16 cellular contexts compared by ENCODE assay signal in genomic region chr18:47992266-47992665, GRCh38.
DNase-seq lines count a peak whose midpoint lies in the region; ATAC-seq and TF ChIP-seq lines count a peak whose summit lies in the region.
"Had no signal": no experiment of that assay in that cellular context is flagged by ENCODE, and none has a peak within 500 bp of the region (broad histone marks: within the 10 kb centered on the region; RNA-seq: fewer than 3 reads in every experiment).

No MANE protein-coding gene starts in this region.

- H3K36me3 ChIP-seq in Karpas-422 (ENCODE audit: insufficient read depth, low read length), result no peaks in the 10 kb centered on the region
- no peaks in the 10 kb centered on the region for H3K36me3 ChIP-seq in neuronal stem cell (replicated peaks in 1 of 2; ENCODE audit: control insufficient read depth in 2 of 2, insufficient read depth in 2 of 2, low read length in 2 of 2)

- no CpG with 5 or more reads among the region's 4 CpGs for WGBS in neuronal stem cell (ENCODE audit: extremely low coverage in 2 of 2, insufficient read length in 2 of 2, insufficient replicate concordance in 1 of 2), 2 donors

- H3K9me3 ChIP-seq in Karpas-422 (ENCODE audit: low read length), result no peaks in the 10 kb centered on the region; the same call in 1 of the 2 replicates
- peaks cover 2 to 5% of the 10 kb centered on the region in 2 donors for H3K9me3 ChIP-seq in neuronal stem cell (replicated peaks in 1 of 2; ENCODE audit: control insufficient read depth in 2 of 2, insufficient read depth in 1 of 2, low read depth in 1 of 2, low read length in 2 of 2)
- H3K9me3 ChIP-seq: Caco-2 had no signal

- peak overlapping the region; percentile 67 for H3K4me2 ChIP-seq in Karpas-422 (ENCODE audit: low read depth, low read length, poor library complexity, severe bottlenecking)
- H3K4me2 ChIP-seq in neuronal stem cell (ENCODE audit: insufficient read depth, low read length, poor library complexity, severe bottlenecking), result no peak overlapping the region
- H3K4me2 ChIP-seq: A549 had no signal

- H3K4me1 ChIP-seq in Karpas-422 (ENCODE audit: low read length), result peaks cover 98% of the 10 kb centered on the region
- peaks cover 6 to 24% of the 10 kb centered on the region in 2 donors for H3K4me1 ChIP-seq in neuronal stem cell (ENCODE audit: control insufficient read depth in 2 of 2, insufficient read depth in 1 of 2, low read depth in 1 of 2, low read length in 2 of 2)
- H3K4me1 ChIP-seq: Caco-2 had no signal

- no peak overlapping the region for H2AFZ ChIP-seq in Karpas-422 (ENCODE audit: low read length)
- H2AFZ ChIP-seq in neuronal stem cell (ENCODE audit: low read length), result no peak overlapping the region

- no peak overlapping the region for H2BK15ac ChIP-seq in neuronal stem cell (ENCODE audit: low read length)

- no peaks in the 10 kb centered on the region for H3K79me2 ChIP-seq in Karpas-422 (ENCODE audit: low read length)

- H3K9ac ChIP-seq in Karpas-422 (ENCODE audit: low read length) (peak overlapping the region; percentile 83), neuronal stem cell (ENCODE audit: low read depth, low read length, poor library complexity) (no peak overlapping the region)

- H4K20me1 ChIP-seq in Karpas-422 (ENCODE audit: insufficient read depth, low read depth, low read length), result no peaks in the 10 kb centered on the region

- no peak for TF ChIP-seq CTCF in GM10248 (IDR thresholded peaks at IDR 0.05; ENCODE audit: control extremely low read depth, extremely low read depth, low read depth, missing control alignments)

- H3K14ac ChIP-seq in neuronal stem cell (ENCODE audit: low read length), result no peak overlapping the region

- ATAC-seq in HG02884 (IDR thresholded peaks at IDR 0.05; ENCODE audit: unreplicated experiment), result no peak
- ATAC-seq: A549; CD8-positive, alpha-beta T cell had no signal

- H3K23ac ChIP-seq in neuronal stem cell (ENCODE audit: low read depth, low read length, poor library complexity), result no peak overlapping the region

- DNase-seq in activated CD8-positive, alpha-beta memory T cell treated with anti-CD3 and anti-CD28 coated beads for 24 hours, result peak; percentile 9
- DNase-seq in activated CD8-positive, alpha-beta memory T cell treated with anti-CD3 and anti-CD28 coated beads, Interleukin-2, amount 50 U/mL, for 48 hours, result no peak
- DNase-seq in Karpas-422, result no peak
- DNase-seq in neuronal stem cell (ENCODE audit: low spot score), result no peak
- no peak for DNase-seq in GM10248 (ENCODE audit: extremely low spot score)
- DNase-seq: AML-193; Caco-2; Calu3; CD4-positive, alpha-beta T cell; CD8-positive, alpha-beta T cell; DMS79 treated with DMSO at 0.1 percent for 48 hours; GDM1 had no signal

- CTCF ChIA-PET in GM10248 (lab: Yijun Ruan, JAX), result no interaction called here

- H2BK120ac ChIP-seq in neuronal stem cell (ENCODE audit: low read depth, low read length), result no peak overlapping the region

- H3K4me3 ChIP-seq in Karpas-422 (ENCODE audit: low read length) (no peak overlapping the region), neuronal stem cell (ENCODE audit: low read length in 2 of 2) (no peak overlapping the region)
- H3K4me3 ChIP-seq: A549 had no signal

- no peaks in the 10 kb centered on the region for H3K79me1 ChIP-seq in neuronal stem cell (ENCODE audit: low read depth, low read length)

- no peak overlapping the region for H3K4ac ChIP-seq in neuronal stem cell (ENCODE audit: low read length)

- H3K27me3 ChIP-seq in Karpas-422 (ENCODE audit: low read length) (no peaks in the 10 kb centered on the region), neuronal stem cell (ENCODE audit: control insufficient read depth in 3 of 3, insufficient read depth in 3 of 3, low read depth in 1 of 3, low read length in 3 of 3) (peaks cover 0 to 22% (median 0%) of the 10 kb centered on the region in 3 experiments)

- no peak overlapping the region for H2BK12ac ChIP-seq in neuronal stem cell (ENCODE audit: low read length)

- H4K8ac ChIP-seq in neuronal stem cell (ENCODE audit: low read depth, low read length), result no peak overlapping the region

- POLR2A ChIA-PET in GM10248 (lab: Yijun Ruan, JAX), result no interaction called here

- H2AK5ac ChIP-seq in neuronal stem cell (ENCODE audit: low read depth, low read length), result no peak overlapping the region

- H3K27ac ChIP-seq in Karpas-422 (ENCODE audit: low read length) (peak overlapping the region; percentile 99), neuronal stem cell (replicated peaks; ENCODE audit: low read length) (no peak overlapping the region)
- H3K27ac ChIP-seq: 22Rv1, C4-2B had no signal

- no peak overlapping the region for H3K18ac ChIP-seq in neuronal stem cell (ENCODE audit: low read length)

- H3K9me2 ChIP-seq in Karpas-422 (replicated peaks; ENCODE audit: insufficient read depth, low read length), result no peaks in the 10 kb centered on the region

- no peak overlapping the region for H4K91ac ChIP-seq in neuronal stem cell (ENCODE audit: low read depth, low read length, poor library complexity)

- H2BK5ac ChIP-seq in neuronal stem cell (ENCODE audit: low read length), result peak overlapping the region; percentile 17
